ENCODE assay signal across 25 cellular contexts in the genomic region with DNA sequence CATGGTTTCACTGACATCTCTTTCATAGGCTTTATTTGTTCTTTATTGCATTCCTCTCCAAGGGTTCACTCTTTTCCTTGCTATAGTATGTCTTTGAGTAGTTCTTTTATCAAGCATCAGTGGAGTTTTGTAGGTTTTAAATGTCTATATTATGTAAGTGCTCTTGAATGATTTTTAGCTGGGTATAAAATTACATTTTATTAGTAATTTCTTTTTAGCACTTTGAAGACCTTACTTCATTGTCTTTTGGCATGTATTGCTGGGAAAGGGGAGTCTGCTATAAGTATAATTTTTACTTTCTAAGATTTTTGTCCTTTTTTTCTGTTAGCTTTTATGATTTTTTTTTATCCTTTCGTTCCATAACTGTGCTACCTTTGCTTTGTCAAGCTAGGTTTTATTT. TPM values are rescaled to one million over a fixed set of nuclear protein-coding genes. Genes with fewer than 3 reads are reported as not detected.
DNase-seq lines count a peak whose midpoint lies in the region; ATAC-seq, FAIRE-seq and TF ChIP-seq lines count a peak whose summit lies in the region.
"Had no signal": no experiment of that assay in that cellular context is flagged by ENCODE, and none has a peak within 500 bp of the region (broad histone marks: within the 10 kb centered on the region; RNA-seq: fewer than 3 reads in every experiment).

No MANE protein-coding gene starts in this region.

- CTCF ChIA-PET in HEK293 (lab: Yijun Ruan, JAX) (interaction anchor here (1.2 to 1.4 kb wide), 2 partner anchors 79 to 555 kb away, joined by 3 to 7 read pairs; no protein-coding TSS in a partner anchor), K562 (lab: Yijun Ruan, JAX; ENCODE audit: low intra/inter-chr PET ratio) (no interaction called here)

- H3K9me3 ChIP-seq in HEK293 (ENCODE audit: control insufficient read depth, insufficient read depth, low read depth, low read length) (no peaks in the 10 kb centered on the region), K562 (replicated peaks; ENCODE audit: control insufficient read depth, insufficient read depth, low read depth, low read length) (no peaks in the 10 kb centered on the region; the same call in 1 of the 2 replicates)
- H3K9me3 ChIP-seq: BE2C had no signal

- FAIRE-seq in K562 (lab: Jason Lieb, UNC): no peak
- FAIRE-seq: A204.1, GM12878, GM12892, GM18507 had no signal

- H3K27me3 ChIP-seq in K562 (ENCODE audit: control insufficient read depth in 2 of 2, insufficient read depth in 2 of 2, low read length in 2 of 2): no peaks in the 10 kb centered on the region
- H3K27me3 ChIP-seq: BE2C, BLaER1 had no signal

- H3K9ac ChIP-seq in K562 (ENCODE audit: insufficient read depth in 1 of 2, low read depth in 2 of 2, low read length in 2 of 2): no peak overlapping the region
- H3K9ac ChIP-seq: BLaER1 had no signal

- no peaks in the 10 kb centered on the region for H3K79me2 ChIP-seq in K562 (ENCODE audit: control insufficient read depth, insufficient read depth, low read length)

- no peak for TF ChIP-seq POLR2A in K562 (conservative IDR thresholded peaks at IDR 0.05)

- no peak for TF ChIP-seq RAD21 in K562 (CRISPR knock-in tag; conservative IDR thresholded peaks at IDR 0.05 in 1 of 2, IDR thresholded peaks at IDR 0.05 in 1 of 2)

- H3K9me1 ChIP-seq in K562 (ENCODE audit: control insufficient read depth, insufficient read depth, low read length): no peaks in the 10 kb centered on the region

- in situ Hi-C loops in K562 (cut with MboI): no loop called here

- no peak for TF ChIP-seq CTCF in HEK293 (tag by site-specific recombination; IDR thresholded peaks at IDR 0.05)
- no peak for TF ChIP-seq CTCF in K562 (IDR thresholded peaks at IDR 0.05 in 2 of 3, conservative IDR thresholded peaks at IDR 0.05 in 1 of 3; ENCODE audit: insufficient read depth in 2 of 3, low read depth in 1 of 3, low read length in 3 of 3)

- H4K20me1 ChIP-seq in K562 (replicated peaks; ENCODE audit: control insufficient read depth, insufficient read depth, low read length): no peaks in the 10 kb centered on the region
- H4K20me1 ChIP-seq: BLaER1 had no signal

- 8% methylated on average over 1 of the region's 1 CpG for WGBS in K562 (ENCODE audit: insufficient coverage, low coverage, missing lambda C conversion rate)

- peak; percentile 6 for DNase-seq in OCI-M1 (lab: John Stamatoyannopoulos, UW)
- no peak for DNase-seq in K562 (ENCODE audit: extremely low read depth in 1 of 4, low spot score in 3 of 4)
- DNase-seq in NCI-H524 (lab: John Stamatoyannopoulos, UW): no peak
- DNase-seq: 8988T; ACHN; BE2C; C1 segment of cervical spinal cord; CD4-positive, alpha-beta memory T cell; CD4-positive, CD25-positive, alpha-beta regulatory T cell; CD8-positive, alpha-beta memory T cell; COR-L47; DMS 273 treated with DMSO at 0.1 percent for 48 hours; DMS153; DMS53; DMS79; DND-41; EL; GDM1 had no signal

- H3K4me1 ChIP-seq in HEK293 (ENCODE audit: control insufficient read depth, insufficient read depth, low read length): 0 out of 2 replicates have a peak, but pooled peaks cover 2% of the 10 kb centered on the region
- H3K4me1 ChIP-seq in K562 (replicated peaks in 1 of 2; ENCODE audit: control insufficient read depth in 2 of 2, insufficient read depth in 2 of 2, low read length in 2 of 2): no peaks in the 10 kb centered on the region
- H3K4me1 ChIP-seq: BE2C, BLaER1 had no signal

- H3K36me3 ChIP-seq in HEK293 (ENCODE audit: control insufficient read depth in 2 of 2, insufficient read depth in 1 of 2, low read length in 2 of 2) (no peaks in the 10 kb centered on the region), K562 (ENCODE audit: control insufficient read depth, insufficient read depth, low read length) (no peaks in the 10 kb centered on the region)
- H3K36me3 ChIP-seq: BE2C, BLaER1 had no signal

- no peak overlapping the region for H3K4me3 ChIP-seq in HEK293 (ENCODE audit: low read depth, low read length)
- no peak overlapping the region for H3K4me3 ChIP-seq in K562
- H3K4me3 ChIP-seq: BLaER1, GM12878 had no signal

- BruUV-seq in K562 (replicated peaks; lab: Mats Ljungman, UMichigan): no TSS peak

- H2AFZ ChIP-seq in K562 (ENCODE audit: low read depth, low read length): no peak overlapping the region

- ATAC-seq in K562: no peak
- no peak for ATAC-seq in HG02840 (IDR thresholded peaks at IDR 0.05; ENCODE audit: low FRiP score, unreplicated experiment)
- ATAC-seq: GM12878 had no signal

- no peak overlapping the region for H3K4me2 ChIP-seq in K562 (ENCODE audit: insufficient read depth, low read length)
- H3K4me2 ChIP-seq: BLaER1 had no signal

- no peak for TF ChIP-seq EP300 in K562 (IDR thresholded peaks at IDR 0.05; ENCODE audit: low read length)

- intact Hi-C loops in K562 (cut with micrococcal nuclease): no loop called here

- POLR2A ChIA-PET in HEK293 (lab: Yijun Ruan, JAX): no interaction called here
- POLR2A ChIA-PET in K562 (lab: Yijun Ruan, JAX): interaction anchor here (0.6 kb wide), 1 partner anchor 1085 kb away, joined by 3 read pairs; no protein-coding TSS in a partner anchor

- H3K27ac ChIP-seq in HEK293 (ENCODE audit: extremely low read depth, low read depth, low read length) (no peak overlapping the region), K562 (ENCODE audit: extremely low read depth, low read depth, low read length) (no peak overlapping the region)
- H3K27ac ChIP-seq: BLaER1 had no signal

TF ChIP-seq in HEK293, 187 proteins besides CTCF, POLR2A, EP300 and RAD21:
- no peak for TF ChIP-seq REPIN1 (tag by site-specific recombination; IDR thresholded peaks at IDR 0.05; ENCODE audit: low read depth)
- TF ChIP-seq SETDB1 (IDR thresholded peaks at IDR 0.05; ENCODE audit: insufficient read length, low read length): peak; percentile 83

TF ChIP-seq in K562, 482 proteins besides CTCF, POLR2A, EP300 and RAD21:
- TF ChIP-seq FOS (IDR thresholded peaks at IDR 0.05; ENCODE audit: extremely low read depth, insufficient read length) (no peak), BMI1 (IDR thresholded peaks at IDR 0.05; ENCODE audit: low read length) (no peak), TRIM28 (IDR thresholded peaks at IDR 0.05) (peak; percentile 85), ZFP1 (CRISPR knock-in tag; IDR thresholded peaks at IDR 0.05) (peak; percentile 96), ARNT (IDR thresholded peaks at IDR 0.05) (peak in 1 of 2 experiments; percentile 44; a peak in 1 of 4 replicates), EZH2 (IDR thresholded peaks at IDR 0.05; ENCODE audit: borderline replicate concordance, low read depth, low read length) (no peak)

RNA-seq across cellular contexts. Expression of gene CAT, which starts 25.5 kb away (rescaled TPM):
- total RNA-seq in K562 (2011; cell fraction: chromatin; rRNA removed; ENCODE audit: low replicate concordance): 61.5 and 103 TPM in 2 replicates
- 44.7 and 51.1 TPM in 2 replicates for total RNA-seq in K562 (2011; cell fraction: nucleolus; rRNA removed)
- total RNA-seq in K562 (2011; cell fraction: nucleoplasm; rRNA removed): 61.4 and 65.7 TPM in 2 replicates
- 93.2 and 103 TPM in 2 replicates for total RNA-seq in K562 (2014; rRNA removed)
- 115 and 124 TPM in 2 replicates for total RNA-seq in K562 (2014; rRNA removed; fragmentation: Illumina TruSeq; extraction: Trizol)
- 96.7 and 101 TPM in 2 replicates for total RNA-seq in K562 (2015; rRNA removed; fragmentation: Illumina TruSeq; extraction: Trizol)
- 86.7 and 95.1 TPM in 2 replicates for total RNA-seq in K562 (2021)
- 143 and 183 TPM in 2 replicates for polyA plus RNA-seq in K562 (2011; rRNA removed)
- polyA plus RNA-seq in K562 (2011; cell fraction: cytosol; rRNA removed): 127 and 140 TPM in 2 replicates
- polyA plus RNA-seq in K562 (2011; cell fraction: nucleus; rRNA removed): 99.0 and 115 TPM in 2 replicates
- 70.6 and 73.3 TPM in 2 replicates for polyA plus RNA-seq in K562 (2012)
- 126 and 162 TPM in 2 replicates for polyA plus RNA-seq in K562 (2014; fragmentation: Illumina TruSeq; extraction: Trizol)
- polyA plus RNA-seq in K562 (2014; fragmentation: Nextera tagmentation; extraction: Ambion mirVana): 100 to 1,000 TPM; 114 to 172 TPM
- polyA plus RNA-seq in K562 (2014; rRNA removed): 99.1 and 110 TPM in 2 replicates
- polyA minus RNA-seq in K562 (2011; rRNA and poly(A)+ RNA removed): 104 and 133 TPM in 2 replicates
- 59.1 and 62.5 TPM in 2 replicates for polyA minus RNA-seq in K562 (2011; cell fraction: cytosol; rRNA and poly(A)+ RNA removed)
- polyA minus RNA-seq in K562 (2011; cell fraction: nucleus; rRNA and poly(A)+ RNA removed): 32.4 and 53.8 TPM in 2 replicates

RNA-seq across cellular contexts. Expression of gene ABTB2, which starts 55.5 kb away (rescaled TPM):
- 0.07 and 0.76 TPM in 2 replicates for total RNA-seq in K562 (2011; cell fraction: chromatin; rRNA removed; ENCODE audit: low replicate concordance)
- 0.53 and 0.83 TPM in 2 replicates for total RNA-seq in K562 (2011; cell fraction: nucleolus; rRNA removed)
- total RNA-seq in K562 (2011; cell fraction: nucleoplasm; rRNA removed): 0.15 and 0.22 TPM in 2 replicates
- 0.18 TPM in 1 of 2 replicates, not detected in the other for total RNA-seq in K562 (2014; rRNA removed)
- total RNA-seq in K562 (2014; rRNA removed; fragmentation: Illumina TruSeq; extraction: Trizol): not detected in 2 replicates
- 0.04 TPM in 2 replicates for total RNA-seq in K562 (2015; rRNA removed; fragmentation: Illumina TruSeq; extraction: Trizol)
- total RNA-seq in K562 (2021): 0.13 and 0.29 TPM in 2 replicates
- 0.09 and 0.18 TPM in 2 replicates for polyA plus RNA-seq in K562 (2011; rRNA removed)
- 0.09 and 0.30 TPM in 2 replicates for polyA plus RNA-seq in K562 (2011; cell fraction: cytosol; rRNA removed)
- polyA plus RNA-seq in K562 (2011; cell fraction: nucleus; rRNA removed): 0.28 and 0.80 TPM in 2 replicates
- polyA plus RNA-seq in K562 (2012): 0.22 and 0.31 TPM in 2 replicates
- polyA plus RNA-seq in K562 (2014; fragmentation: Illumina TruSeq; extraction: Trizol): 0.12 and 0.14 TPM in 2 replicates
- polyA plus RNA-seq in K562 (2014; fragmentation: Nextera tagmentation; extraction: Ambion mirVana): under 1 TPM in 1 of 2 experiments, not detected in 1; 0.03 TPM
- polyA plus RNA-seq in K562 (2014; rRNA removed): 0.04 and 0.07 TPM in 2 replicates
- polyA minus RNA-seq in K562 (2011; rRNA and poly(A)+ RNA removed): 0.06 and 0.21 TPM in 2 replicates
- polyA minus RNA-seq in K562 (2011; cell fraction: cytosol; rRNA and poly(A)+ RNA removed): not detected in 2 replicates
- polyA minus RNA-seq in K562 (2011; cell fraction: nucleus; rRNA and poly(A)+ RNA removed): 0.33 and 0.40 TPM in 2 replicates
- polyA plus RNA-seq: CD4-positive, alpha-beta memory T cell had no signal

Comparison
In these comparisons a context has a peak if more than half of its experiments do, and no peak if none do; other contexts are left out.
1. Of the 44 proteins assayed by ChIP-seq in both K562 and HEK293: peak only in K562: TRIM28; only in HEK293: SETDB1; in both: none; in neither: 42.